20 cellular contexts compared by ENCODE assay signal in the genomic region with DNA sequence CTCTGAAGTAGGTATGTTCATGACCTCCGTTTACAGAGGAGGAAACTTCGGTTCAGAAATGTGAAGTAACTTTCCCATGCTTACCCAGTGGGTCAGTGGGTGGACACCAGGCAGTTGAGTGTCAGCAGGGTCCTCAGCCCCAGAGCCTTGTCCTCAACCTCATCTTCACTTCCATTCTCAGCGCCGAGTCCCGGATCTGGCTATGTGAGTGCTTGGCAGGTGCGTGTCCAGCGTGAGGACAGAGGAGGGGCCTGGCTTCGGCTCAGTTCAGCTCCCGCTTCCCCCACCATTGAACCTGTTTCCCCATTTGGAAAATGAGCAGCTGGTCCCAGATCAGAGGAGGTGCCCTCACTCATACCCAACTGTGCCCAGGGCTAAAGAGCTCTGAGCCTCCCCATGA.
"Had no signal": no experiment of that assay in that cellular context is flagged by ENCODE, and none has a peak within 500 bp of the region (broad histone marks: within the 10 kb centered on the region; RNA-seq: fewer than 3 reads in every experiment).

No MANE protein-coding gene starts in this region.

- H3K36me3 Mint-ChIP-seq: naive B cell; natural killer cell; stimulated activated effector memory CD8-positive, alpha-beta T cell treated with anti-CD3 and anti-CD28 coated beads, Interleukin-12 subunit alpha, Interleukin-12 subunit beta, amount 100 ng/mL, for 72 hours had no signal

- H3K4me1 Mint-ChIP-seq: stimulated activated effector memory CD8-positive, alpha-beta T cell treated with anti-CD3 and anti-CD28 coated beads, Interleukin-12 subunit alpha, Interleukin-12 subunit beta, amount 100 ng/mL, for 72 hours had no signal

- DNase-seq: heart right ventricle; left colon; mesendoderm; naive B cell; natural killer cell; ovary; right cardiac atrium; sigmoid colon; spleen; stimulated activated CD4-positive, alpha-beta T cell treated with anti-CD3 and anti-CD28 coated beads, Interleukin-4, amount 100 ng/mL, for 24 hours; stimulated activated naive CD4-positive, alpha-beta T cell; stomach; testis; thyroid gland; transverse colon; upper lobe of left lung had no signal

- H3K27ac Mint-ChIP-seq: mesothelial cell of epicardium; stimulated activated effector memory CD8-positive, alpha-beta T cell treated with anti-CD3 and anti-CD28 coated beads, Interleukin-12 subunit alpha, Interleukin-12 subunit beta, amount 100 ng/mL, for 72 hours had no signal

- H3K9me3 Mint-ChIP-seq: mesothelial cell of epicardium; naive B cell; natural killer cell; neural progenitor cell; stimulated activated effector memory CD8-positive, alpha-beta T cell treated with anti-CD3 and anti-CD28 coated beads, Interleukin-12 subunit alpha, Interleukin-12 subunit beta, amount 100 ng/mL, for 72 hours had no signal

- H3K4me3 Mint-ChIP-seq: mesothelial cell of epicardium; natural killer cell; neural progenitor cell; stimulated activated effector memory CD8-positive, alpha-beta T cell treated with anti-CD3 and anti-CD28 coated beads, Interleukin-12 subunit alpha, Interleukin-12 subunit beta, amount 100 ng/mL, for 72 hours had no signal

- ATAC-seq: left lung had no signal
